In the genomic region with DNA sequence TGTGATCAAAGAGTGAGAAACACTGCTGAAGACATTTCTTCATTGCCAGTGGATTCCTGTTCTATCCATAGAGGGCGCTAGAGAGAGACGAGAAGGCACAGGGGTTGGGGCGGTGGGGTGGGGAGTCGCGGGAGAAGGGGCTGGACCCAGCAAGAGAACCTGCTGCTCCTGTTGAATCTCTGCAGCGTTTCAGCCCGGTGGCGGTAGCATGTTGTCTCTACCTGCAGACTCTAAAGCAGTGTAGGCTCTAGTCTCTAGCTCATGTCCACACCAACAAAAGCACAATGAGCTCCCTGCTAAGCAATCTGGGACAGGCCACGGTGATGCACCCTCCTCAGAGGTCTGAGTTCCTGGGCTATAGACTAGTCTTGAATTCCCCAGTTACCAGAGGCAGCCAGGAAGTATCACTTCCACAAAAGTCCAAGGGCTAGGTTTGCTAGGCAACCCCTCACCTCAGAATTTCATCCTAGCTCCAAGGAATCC, we compare ENCODE assay signal across 15 cellular contexts.
A peak's percentile ranks its signal among the peaks of the same experiment; 100 is the strongest.
DNase-seq lines count a peak whose midpoint lies in the region; ATAC-seq, FAIRE-seq and TF ChIP-seq lines count a peak whose summit lies in the region.
"Had no signal": no experiment of that assay in that cellular context is flagged by ENCODE, and none has a peak within 500 bp of the region (broad histone marks: within the 10 kb centered on the region; RNA-seq: fewer than 3 reads in every experiment).

No MANE protein-coding gene starts in this region.

- ATAC-seq in pancreas (peak; percentile 38 to 88 (median 66)), GM19035 (IDR thresholded peaks at IDR 0.05; ENCODE audit: unreplicated experiment) (no peak)

- no peaks in the 10 kb centered on the region for H3K4me1 ChIP-seq in pancreas

- H3K4me3 ChIP-seq in fibroblast of mammary gland (ENCODE audit: control insufficient read depth, low read depth, low read length): no peak overlapping the region
- H3K4me3 ChIP-seq in pancreas: no peak overlapping the region

- peak; percentile 20 for TF ChIP-seq CTCF in fibroblast of mammary gland (conservative IDR thresholded peaks at IDR 0.05; ENCODE audit: control insufficient read depth, insufficient read depth, low read depth, low read length)
- TF ChIP-seq CTCF in pancreas (IDR thresholded peaks at IDR 0.05): peak in 1 of 4 donors; percentile 26

- intact Hi-C loops in pancreas (cut with DNase I): loop anchor here in 1 of 3 donors (10.0 kb wide), 1 partner anchor 280 kb away; no protein-coding TSS in a partner anchor

- FAIRE-seq in H54 (lab: Jason Lieb, UNC): peak; percentile 15
- FAIRE-seq in pancreas (lab: Jason Lieb, UNC): no peak

- 15 to 22% methylated on average over 9 of the region's 9 CpGs for WGBS in pancreas, 2 donors

- no peaks in the 10 kb centered on the region for H3K36me3 ChIP-seq in pancreas
- H3K36me3 ChIP-seq: neutrophil had no signal

- H3K9me3 ChIP-seq in pancreas: no peaks in the 10 kb centered on the region
- H3K9me3 ChIP-seq: neutrophil had no signal

- DNase-seq in H54 (ENCODE audit: insufficient read length, low spot score) (peak; percentile 24), NCI-H69 (lab: John Stamatoyannopoulos, UW) (peak; percentile 81), fibroblast of mammary gland (ENCODE audit: low read depth) (no peak), pancreas (peak in 4 of 6 donors; percentile 3 to 34 (median 12)), NCI-H1436 treated with DMSO at 0.1 percent for 48 hours (lab: John Stamatoyannopoulos, UW) (no peak), HCEC 1CT (no peak)
- DNase-seq: activated CD4-positive, alpha-beta T cell treated with anti-CD3 and anti-CD28 coated beads, Interleukin-2, amount 10 ng/mL, durations not matched to agents 7 days and 5 days; activated naive CD4-positive, alpha-beta T cell treated with anti-CD3 and anti-CD28 coated beads for 36 hours; effector memory CD4-positive, alpha-beta T cell; left cardiac atrium; NCI-H1694 treated with DMSO at 0.1 percent for 48 hours; SIG-M5; stimulated activated CD4-positive, alpha-beta T cell treated with anti-CD3 and anti-CD28 coated beads, Interleukin-2, amount 100 ng/mL, for 24 hours had no signal

- no peak overlapping the region for H3K27ac ChIP-seq in pancreas
- H3K27ac ChIP-seq: neutrophil had no signal

- TF ChIP-seq POLR2A in H54 (IDR thresholded peaks at IDR 0.05; ENCODE audit: low read depth, low read length): no peak

- no peaks in the 10 kb centered on the region for H3K27me3 ChIP-seq in pancreas
- H3K27me3 ChIP-seq: neutrophil had no signal

Comparison
In these comparisons a context has a peak if more than half of its experiments do, and no peak if none do; other contexts are left out.
1. DNase-seq: peak in H54 (single experiment), NCI-H69 (single experiment) and pancreas (4 of 6); none in fibroblast of mammary gland (single experiment), NCI-H1436 treated with DMSO at 0.1 percent for 48 hours (single experiment) and HCEC 1CT (single experiment).